32 cellular contexts compared by ENCODE assay signal in the genomic region with DNA sequence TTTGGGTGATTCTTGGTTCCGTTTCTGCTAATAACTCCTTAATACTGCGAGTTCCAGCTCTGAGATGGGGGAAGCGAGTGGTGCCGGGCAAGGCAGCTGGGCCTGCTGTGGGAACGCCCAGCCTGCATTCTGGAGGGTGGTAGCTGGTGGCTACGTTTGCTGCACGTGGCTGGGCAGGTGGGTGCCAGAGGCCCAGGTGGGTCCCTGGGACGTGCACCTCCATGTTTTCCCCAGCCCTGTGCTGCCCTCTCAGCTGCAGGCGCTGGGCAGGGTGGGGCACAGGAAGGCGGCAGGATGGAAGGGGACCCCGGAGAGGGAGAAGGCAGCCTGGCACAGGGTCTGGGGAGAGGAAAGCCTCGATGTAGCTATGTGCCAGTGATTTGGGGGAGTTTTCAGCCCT.
"Had no signal": no experiment of that assay in that cellular context is flagged by ENCODE, and none has a peak within 500 bp of the region (broad histone marks: within the 10 kb centered on the region; RNA-seq: fewer than 3 reads in every experiment).

No MANE protein-coding gene starts in this region.

- DNase-seq: activated B cell treated with CpG ODN at 0.5 μM for 24 hours; activated CD4-positive, alpha-beta memory T cell treated with anti-CD3 and anti-CD28 coated beads for 36 hours; activated CD4-positive, alpha-beta T cell treated with anti-CD3 and anti-CD28 coated beads for 48 hours; activated CD8-positive, alpha-beta memory T cell treated with anti-CD3 and anti-CD28 coated beads, Interleukin-2, amount 10 ng/mL, durations not matched to agents 7 days and 5 days; activated CD8-positive, alpha-beta memory T cell treated with anti-CD3 and anti-CD28 coated beads, Interleukin-2, amount 50 U/mL, for 4 hours; activated CD8-positive, alpha-beta T cell treated with anti-CD3 and anti-CD28 coated beads, Interleukin-2, amount 10 ng/mL, durations not matched to agents 7 days and 5 days; activated effector memory CD4-positive, alpha-beta T cell treated with anti-CD3 and anti-CD28 coated beads, Interleukin-2, amount 50 U/mL, for 16 hours; activated naive CD4-positive, alpha-beta T cell treated with anti-CD3 and anti-CD28 coated beads for 36 hours; activated naive CD8-positive, alpha-beta T cell treated with anti-CD3 and anti-CD28 coated beads for 36 hours; activated naive CD8-positive, alpha-beta T cell treated with anti-CD3 and anti-CD28 coated beads, Interleukin-2, amount 50 U/mL, for 24 hours; activated T-cell treated with anti-CD3 and anti-CD28 coated beads, Interleukin-2, amount 50 U/mL, for 1 hour; activated T-cell treated with anti-CD3 and anti-CD28 coated beads, Interleukin-2, amount 50 U/mL, for 48 hours; adrenal gland; aorta; body of pancreas; central memory CD4-positive, alpha-beta T cell; cerebellar nuclear complex; colonic mucosa; effector CD8-positive, alpha-beta T cell; esophagus squamous epithelium; T-helper 2 cell had no signal

- ATAC-seq: activated CD4-positive, CD25-positive, alpha-beta regulatory T cell treated with anti-CD3 and anti-CD28 coated beads, Interleukin-2, amount 50 U/mL, for 24 hours; activated CD8-positive, alpha-beta memory T cell treated with anti-CD3 and anti-CD28 coated beads, Interleukin-2, amount 10 ng/mL, durations not matched to agents 7 days and 5 days; activated CD8-positive, alpha-beta T cell treated with anti-CD3 and anti-CD28 coated beads, Interleukin-2, amount 10 ng/mL, durations not matched to agents 7 days and 5 days; activated naive CD8-positive, alpha-beta T cell treated with anti-CD3 and anti-CD28 coated beads, Interleukin-2, amount 50 U/mL, for 24 hours; body of pancreas had no signal

- H3K27me3 Mint-ChIP-seq: activated B cell treated with CpG ODN at 0.5 μM for 24 hours; activated CD4-positive, alpha-beta memory T cell treated with anti-CD3 and anti-CD28 coated beads for 36 hours; activated CD8-positive, alpha-beta memory T cell treated with anti-CD3 and anti-CD28 coated beads, Interleukin-2, amount 10 ng/mL, durations not matched to agents 7 days and 5 days; activated naive CD8-positive, alpha-beta T cell treated with anti-CD3 and anti-CD28 coated beads, Interleukin-2, amount 50 U/mL, for 24 hours had no signal

- H3K9me3 ChIP-seq: adrenal gland, body of pancreas, breast epithelium, colonic mucosa, esophagus squamous epithelium had no signal

- FAIRE-seq: endometrium, endothelial cell of umbilical vein, frontal cortex had no signal

- H3K4me1 Mint-ChIP-seq: activated B cell treated with CpG ODN at 0.5 μM for 24 hours; activated naive CD4-positive, alpha-beta T cell treated with anti-CD3 and anti-CD28 coated beads, Interleukin-2, amount 50 U/mL, for 24 hours; activated naive CD8-positive, alpha-beta T cell treated with anti-CD3 and anti-CD28 coated beads for 36 hours; activated naive CD8-positive, alpha-beta T cell treated with anti-CD3 and anti-CD28 coated beads, Interleukin-2, amount 50 U/mL, for 24 hours had no signal

- H3K4me3 ChIP-seq: adrenal gland, body of pancreas, breast epithelium, cardiac muscle cell, colonic mucosa, esophagus squamous epithelium had no signal

- H3K9me3 Mint-ChIP-seq: activated B cell treated with CpG ODN at 0.5 μM for 24 hours; activated CD4-positive, alpha-beta memory T cell treated with anti-CD3 and anti-CD28 coated beads for 36 hours; activated naive CD4-positive, alpha-beta T cell treated with anti-CD3 and anti-CD28 coated beads for 36 hours; activated naive CD4-positive, alpha-beta T cell treated with anti-CD3 and anti-CD28 coated beads, Interleukin-2, amount 50 U/mL, for 24 hours; activated naive CD8-positive, alpha-beta T cell treated with anti-CD3 and anti-CD28 coated beads for 36 hours; activated naive CD8-positive, alpha-beta T cell treated with anti-CD3 and anti-CD28 coated beads, Interleukin-2, amount 50 U/mL, for 24 hours; activated T-helper 1 cell treated with anti-CD3 and anti-CD28 coated beads, Interleukin-12 subunit alpha, Interleukin-12 subunit beta, Interleukin-2, Interleukin-4 antibody, amounts not matched to agents 30 ng/mL and 10 ng/mL and 1 ng/mL, durations not matched to agents 14 hours and 24 hours and 36 hours; activated T-helper 2 cell treated with anti-CD3 and anti-CD28 coated beads, Interferon-gamma antibody, Interleukin-2, Interleukin-4, amounts not matched to agents 10 μg/mL and 5 μg/mL and 100 μg/mL, durations not matched to agents 14 hours and 24 hours and 36 hours had no signal

- H3K27me3 ChIP-seq: adrenal gland, body of pancreas, cardiac muscle cell, colonic mucosa had no signal

- H3K4me3 Mint-ChIP-seq: activated B cell treated with CpG ODN at 0.5 μM for 24 hours; activated CD4-positive, alpha-beta memory T cell treated with anti-CD3 and anti-CD28 coated beads for 36 hours; activated CD8-positive, alpha-beta memory T cell treated with anti-CD3 and anti-CD28 coated beads, Interleukin-2, amount 10 ng/mL, durations not matched to agents 7 days and 5 days; activated CD8-positive, alpha-beta T cell treated with anti-CD3 and anti-CD28 coated beads, Interleukin-2, amount 10 ng/mL, durations not matched to agents 7 days and 5 days; activated naive CD4-positive, alpha-beta T cell treated with anti-CD3 and anti-CD28 coated beads for 36 hours; activated naive CD4-positive, alpha-beta T cell treated with anti-CD3 and anti-CD28 coated beads, Interleukin-2, amount 50 U/mL, for 24 hours; activated naive CD8-positive, alpha-beta T cell treated with anti-CD3 and anti-CD28 coated beads for 36 hours; activated naive CD8-positive, alpha-beta T cell treated with anti-CD3 and anti-CD28 coated beads, Interleukin-2, amount 50 U/mL, for 24 hours; activated T-helper 1 cell treated with anti-CD3 and anti-CD28 coated beads, Interleukin-12 subunit alpha, Interleukin-12 subunit beta, Interleukin-2, Interleukin-4 antibody, amounts not matched to agents 30 ng/mL and 10 ng/mL and 1 ng/mL, durations not matched to agents 14 hours and 24 hours and 36 hours had no signal

- H3K36me3 ChIP-seq: adrenal gland, breast epithelium, cardiac muscle cell, colonic mucosa, esophagus squamous epithelium had no signal

- H3K4me1 ChIP-seq: adrenal gland, body of pancreas, breast epithelium, colonic mucosa, esophagus squamous epithelium had no signal

- H3K27ac ChIP-seq: adrenal gland, body of pancreas, breast epithelium, cardiac muscle cell, colonic mucosa, epithelial cell of prostate, esophagus squamous epithelium, VCaP had no signal

- H3K36me3 Mint-ChIP-seq: activated CD4-positive, alpha-beta memory T cell treated with anti-CD3 and anti-CD28 coated beads for 36 hours; activated CD8-positive, alpha-beta memory T cell treated with anti-CD3 and anti-CD28 coated beads, Interleukin-2, amount 10 ng/mL, durations not matched to agents 7 days and 5 days; activated naive CD4-positive, alpha-beta T cell treated with anti-CD3 and anti-CD28 coated beads, Interleukin-2, amount 50 U/mL, for 24 hours; activated naive CD8-positive, alpha-beta T cell treated with anti-CD3 and anti-CD28 coated beads for 36 hours had no signal

- H3K27ac Mint-ChIP-seq: activated B cell treated with CpG ODN at 0.5 μM for 24 hours; activated CD4-positive, alpha-beta memory T cell treated with anti-CD3 and anti-CD28 coated beads for 36 hours; activated CD8-positive, alpha-beta memory T cell treated with anti-CD3 and anti-CD28 coated beads, Interleukin-2, amount 10 ng/mL, durations not matched to agents 7 days and 5 days; activated CD8-positive, alpha-beta T cell treated with anti-CD3 and anti-CD28 coated beads, Interleukin-2, amount 10 ng/mL, durations not matched to agents 7 days and 5 days; activated naive CD4-positive, alpha-beta T cell treated with anti-CD3 and anti-CD28 coated beads for 36 hours; activated naive CD4-positive, alpha-beta T cell treated with anti-CD3 and anti-CD28 coated beads, Interleukin-2, amount 50 U/mL, for 24 hours; activated naive CD8-positive, alpha-beta T cell treated with anti-CD3 and anti-CD28 coated beads for 36 hours; activated naive CD8-positive, alpha-beta T cell treated with anti-CD3 and anti-CD28 coated beads, Interleukin-2, amount 50 U/mL, for 24 hours; activated T-helper 1 cell treated with anti-CD3 and anti-CD28 coated beads, Interleukin-12 subunit alpha, Interleukin-12 subunit beta, Interleukin-2, Interleukin-4 antibody, amounts not matched to agents 30 ng/mL and 10 ng/mL and 1 ng/mL, durations not matched to agents 14 hours and 24 hours and 36 hours; activated T-helper 2 cell treated with anti-CD3 and anti-CD28 coated beads, Interferon-gamma antibody, Interleukin-2, Interleukin-4, amounts not matched to agents 10 μg/mL and 5 μg/mL and 100 μg/mL, durations not matched to agents 14 hours and 24 hours and 36 hours had no signal
